In genomic region chrX:4560192-4560591, GRCh38 we compare ENCODE assay signal across 8 cellular contexts.
"Had no signal": no experiment of that assay in that cellular context is flagged by ENCODE, and none has a peak within 500 bp of the region (broad histone marks: within the 10 kb centered on the region; RNA-seq: fewer than 3 reads in every experiment).

No MANE protein-coding gene starts in this region.

- H3K4me2 ChIP-seq: KMS-11 had no signal

- H3K27ac ChIP-seq: GM23248, KMS-11 had no signal

- H2AFZ ChIP-seq: GM23248 had no signal

- DNase-seq: GM23248, GOT3, H9, HCEC 1CT, KBM-7 had no signal

- H3K9ac ChIP-seq: GM23248, KMS-11 had no signal

- H3K4me3 ChIP-seq: GM23248 had no signal

- ATAC-seq: HepG2 had no signal

- FAIRE-seq: H54, HepG2 had no signal
